ENCODE assay signal across 8 cellular contexts in the genomic region with DNA sequence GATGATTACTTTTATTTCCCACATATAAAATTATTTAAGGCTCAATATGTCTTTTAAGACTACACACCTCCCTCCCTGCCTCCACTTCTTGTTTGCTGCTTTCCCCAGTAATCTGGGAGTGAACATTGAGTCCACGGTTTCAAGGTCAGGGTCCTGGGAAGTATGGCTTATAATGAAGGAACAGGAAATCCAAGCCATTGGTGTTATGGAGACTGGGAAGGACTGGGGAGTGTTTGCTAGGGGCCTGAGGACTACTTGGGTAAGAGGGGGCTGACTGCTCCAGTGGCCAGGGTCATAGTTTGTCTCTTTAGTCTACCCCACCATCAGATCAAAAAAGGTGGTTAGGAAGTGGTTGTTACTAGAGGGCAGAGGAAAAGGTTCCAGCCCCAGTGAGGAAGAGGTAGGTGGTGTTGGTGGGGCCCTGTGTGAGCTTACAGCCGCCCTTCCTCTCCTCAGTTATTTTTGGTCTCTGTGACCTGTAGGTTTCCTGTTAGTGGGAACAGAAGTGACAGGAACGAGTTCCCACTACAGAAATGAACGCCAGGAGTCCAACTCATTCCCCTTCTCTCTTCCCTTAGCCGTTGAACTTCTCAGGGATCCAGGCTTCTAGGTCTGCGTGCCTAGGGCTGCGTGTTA. TPM values are rescaled to one million over a fixed set of nuclear protein-coding genes. Genes with fewer than 3 reads are reported as not detected.
A peak's percentile ranks its signal among the peaks of the same experiment; 100 is the strongest.
DNase-seq lines count a peak whose midpoint lies in the region; ATAC-seq and TF ChIP-seq lines count a peak whose summit lies in the region.

No MANE protein-coding gene starts in this region.

- peak overlapping the region; percentile 81 for H3K4me2 ChIP-seq in PC-9

- peaks cover 23% of the 10 kb centered on the region for H3K79me2 ChIP-seq in PC-9 (ENCODE audit: low read depth)

- H3K4me3 ChIP-seq in AG04450 (ENCODE audit: low read depth, low read length): peak overlapping the region; percentile 84
- peak overlapping the region; percentile 76 for H3K4me3 ChIP-seq in PC-9
- peak overlapping the region; percentile 62 for H3K4me3 ChIP-seq in ectodermal cell (ENCODE audit: insufficient read depth, low read depth, low read length)

- POLR2A ChIA-PET in AG04450 (lab: Yijun Ruan, JAX) (no interaction called here), PC-9 (lab: Charles Lee; ENCODE audit: unreplicated experiment) (interaction anchor here (0.5 to 1.2 kb wide), 4 partner anchors 11 to 94 kb away, joined by 3 to 18 read pairs (median 6); no protein-coding TSS in a partner anchor)

- peak overlapping the region; percentile 89 for H2AFZ ChIP-seq in PC-9

- intact Hi-C loops in PC-9 (cut with micrococcal nuclease; ENCODE audit: unreplicated experiment): no loop called here

- H3K4me1 ChIP-seq in PC-9 (replicated peaks; ENCODE audit: insufficient read depth) (peaks cover 20% of the 10 kb centered on the region), ectodermal cell (ENCODE audit: control insufficient read depth, insufficient read depth, low read length) (peaks cover 8% of the 10 kb centered on the region)

- ATAC-seq in GM21526 (IDR thresholded peaks at IDR 0.05; ENCODE audit: low FRiP score, unreplicated experiment) (peak; percentile 5), naive B cell (ENCODE audit: low read depth in 2 of 2) (peak; percentile 18 to 20)

- H3K27ac Mint-ChIP-seq in naive B cell: peak overlapping the region; percentile 97 to 100 (median 98)

- WGBS in ectodermal cell, 2 experiments: 33 to 35% methylated on average over 7 of the region's 7 CpGs

- peak overlapping the region; percentile 75 for H3K27ac ChIP-seq in AG04450 (ENCODE audit: low read depth, low read length)
- H3K27ac ChIP-seq in PC-9: peak overlapping the region; percentile 61
- H3K27ac ChIP-seq in ectodermal cell (ENCODE audit: insufficient read depth, low read depth, low read length, poor library complexity, severe bottlenecking): no peak overlapping the region

- BruUV-seq in PC-9 (replicated peaks; lab: Mats Ljungman, UMichigan): TSS peak; percentile 97

- TF ChIP-seq CTCF in AG04450 (IDR thresholded peaks at IDR 0.05; ENCODE audit: low read depth, low read length): no peak
- TF ChIP-seq CTCF in PC-9 (conservative IDR thresholded peaks at IDR 0.05): no peak

- peaks cover 30% of the 10 kb centered on the region; the same call in 1 of the 2 replicates for H3F3A ChIP-seq in PC-9 (ENCODE audit: insufficient read depth, low read depth)

- H3K4me1 Mint-ChIP-seq in naive B cell: peaks cover 42 to 59% (median 52%) of the 10 kb centered on the region in 3 donors

- H4K20me1 ChIP-seq in PC-9 (ENCODE audit: insufficient read depth): no peaks in the 10 kb centered on the region

- H3K27me3 ChIP-seq in AG04450 (ENCODE audit: control insufficient read depth, insufficient read depth, low read length) (no peaks in the 10 kb centered on the region), PC-9 (ENCODE audit: insufficient read depth, low read depth) (no peaks in the 10 kb centered on the region), ectodermal cell (ENCODE audit: control insufficient read depth, insufficient read depth, low read length, poor library complexity, severe bottlenecking) (peaks cover 12% of the 10 kb centered on the region)

- DNase-seq in AG04450 (ENCODE audit: low read depth, low spot score): no peak
- DNase-seq in PC-9: no peak
- DNase-seq in naive B cell: no peak
- no peak for DNase-seq in NCI-H1105 (lab: John Stamatoyannopoulos, UW)
- DNase-seq in SHP77 (lab: John Stamatoyannopoulos, UW): no peak
- no peak for DNase-seq in cerebellar nuclear complex (lab: John Stamatoyannopoulos, UW)

- no peaks in the 10 kb centered on the region for H3K27me3 Mint-ChIP-seq in naive B cell

- no peaks in the 10 kb centered on the region for H3K36me3 Mint-ChIP-seq in naive B cell

- 0 out of 2 replicates have a peak, but pooled peaks cover 4% of the 10 kb centered on the region for H3K36me3 ChIP-seq in PC-9 (ENCODE audit: low read depth)
- H3K36me3 ChIP-seq in ectodermal cell (ENCODE audit: control insufficient read depth, insufficient read depth, low read length): no peaks in the 10 kb centered on the region

- no peaks in the 10 kb centered on the region for H3K9me2 ChIP-seq in PC-9 (ENCODE audit: insufficient read depth)

- CTCF ChIA-PET in AG04450 (lab: Charles Lee) (interaction anchor here (1.0 to 1.7 kb wide), 3 partner anchors 10 to 31 kb away, joined by 3 to 22 read pairs (median 4); a partner anchor contains a TSS), PC-9 (lab: Charles Lee) (interaction anchor here (0.7 to 2.2 kb wide), 3 partner anchors 11 to 13 kb away, joined by 3 to 10 read pairs (median 4); no protein-coding TSS in a partner anchor)

- H3K4me3 Mint-ChIP-seq in naive B cell: peak overlapping the region; percentile 89 to 99 (median 96)

- no peaks in the 10 kb centered on the region; the same call in 1 of the 2 replicates for H3K9me3 ChIP-seq in AG04450 (ENCODE audit: control insufficient read depth, insufficient read depth, low read length)
- H3K9me3 ChIP-seq in PC-9 (ENCODE audit: insufficient read depth, low read depth): no peaks in the 10 kb centered on the region
- no peaks in the 10 kb centered on the region for H3K9me3 ChIP-seq in ectodermal cell (ENCODE audit: control insufficient read depth, low read length)

- no peaks in the 10 kb centered on the region for H3K9me3 Mint-ChIP-seq in naive B cell

RNA-seq across cellular contexts. Expression of a gene that starts 0.7 kb away (rescaled TPM):
- polyA plus RNA-seq in AG04450 (2011; rRNA removed): 1.5 and 1.7 TPM in 2 replicates
- 1.8 and 2.4 TPM in 2 replicates for polyA minus RNA-seq in AG04450 (2011; rRNA and poly(A)+ RNA removed)
- total RNA-seq in PC-9 (2021): 33.4 and 40.6 TPM in 2 replicates
- 5.3 TPM for polyA plus RNA-seq in ectodermal cell (2013, experiment 1 of 4)
- polyA plus RNA-seq in ectodermal cell (2013, experiment 2 of 4): 4.7 TPM
- polyA plus RNA-seq in ectodermal cell (2013, experiment 3 of 4): 2.6 TPM
- 2.9 TPM for polyA plus RNA-seq in ectodermal cell (2013, experiment 4 of 4)
- 1 to 10 TPM in 5 of 6 donors, under 1 TPM in 1; 0.66 to 3.0 (median 2.4) TPM for polyA plus RNA-seq in naive B cell (ENCODE audit: low read depth in 6 of 6)

RNA-seq across cellular contexts. Expression of a gene that starts 8.8 kb away (rescaled TPM):
- polyA plus RNA-seq in AG04450 (2011; rRNA removed) (not detected in 2 replicates), naive B cell (ENCODE audit: low read depth in 6 of 6) (1 to 10 TPM in 5 of 6 donors, not detected in 1; 1.8 to 3.6 (median 2.3) TPM)
- polyA minus RNA-seq in AG04450 (2011; rRNA and poly(A)+ RNA removed): not detected in 2 replicates
- total RNA-seq in PC-9 (2021): not detected in 2 replicates
- 0.59 TPM for polyA plus RNA-seq in ectodermal cell (2013, experiment 1 of 4)
- 0.14 TPM for polyA plus RNA-seq in ectodermal cell (2013, experiment 2 of 4)
- polyA plus RNA-seq in ectodermal cell (2013, experiment 3 of 4): 0.64 TPM
- 0.41 TPM for polyA plus RNA-seq in ectodermal cell (2013, experiment 4 of 4)

RNA-seq across cellular contexts. Expression of a gene that starts 12.2 kb away (rescaled TPM):
- polyA plus RNA-seq in AG04450 (2011; rRNA removed) (0.02 TPM in 1 of 2 replicates, not detected in the other), naive B cell (ENCODE audit: low read depth in 6 of 6) (under 1 TPM in 3 of 6 donors, not detected in 3; 0.21 to 0.36 (median 0.29) TPM)
- not detected in 2 replicates for polyA minus RNA-seq in AG04450 (2011; rRNA and poly(A)+ RNA removed)
- total RNA-seq in PC-9 (2021): 0.28 and 0.48 TPM in 2 replicates
- polyA plus RNA-seq in ectodermal cell (2013, experiment 1 of 4): 6.3 TPM
- polyA plus RNA-seq in ectodermal cell (2013, experiment 2 of 4): 2.7 TPM
- polyA plus RNA-seq in ectodermal cell (2013, experiment 3 of 4): 2.5 TPM
- polyA plus RNA-seq in ectodermal cell (2013, experiment 4 of 4): 2.6 TPM

RNA-seq across cellular contexts. Expression of a gene that starts 22.6 kb away (rescaled TPM):
- polyA plus RNA-seq in AG04450 (2011; rRNA removed) (240 and 332 TPM in 2 replicates), naive B cell (ENCODE audit: low read depth in 6 of 6) (100 to 1,000 TPM; 678 to 895 (median 858) TPM)
- 85.9 and 117 TPM in 2 replicates for polyA minus RNA-seq in AG04450 (2011; rRNA and poly(A)+ RNA removed)
- 196 and 301 TPM in 2 replicates for total RNA-seq in PC-9 (2021)
- 188 TPM for polyA plus RNA-seq in ectodermal cell (2013, experiment 1 of 4)
- 200 TPM for polyA plus RNA-seq in ectodermal cell (2013, experiment 2 of 4)
- 152 TPM for polyA plus RNA-seq in ectodermal cell (2013, experiment 3 of 4)
- polyA plus RNA-seq in ectodermal cell (2013, experiment 4 of 4): 170 TPM

RNA-seq across cellular contexts. Expression of a gene that starts 39.2 kb away (rescaled TPM):
- polyA plus RNA-seq in AG04450 (2011; rRNA removed): not detected in 2 replicates
- not detected in 2 replicates for polyA minus RNA-seq in AG04450 (2011; rRNA and poly(A)+ RNA removed)
- not detected in 2 replicates for total RNA-seq in PC-9 (2021)
- 0.46 TPM for polyA plus RNA-seq in ectodermal cell (2013, experiment 1 of 4)
- 0.62 TPM for polyA plus RNA-seq in ectodermal cell (2013, experiment 2 of 4)
- polyA plus RNA-seq in ectodermal cell (2013, experiment 3 of 4): 0.69 TPM
- 0.24 TPM for polyA plus RNA-seq in ectodermal cell (2013, experiment 4 of 4)
- polyA plus RNA-seq in naive B cell (ENCODE audit: low read depth in 6 of 6): 1 to 10 TPM in 3 of 6 donors, under 1 TPM in 2, not detected in 1; 0.27 to 2.5 (median 1.4) TPM
